Comparison of ENCODE assay signal across 8 cellular contexts in genomic region chr9:35689601-35690446, GRCh38. TPM values are rescaled to one million over a fixed set of nuclear protein-coding genes. Genes with fewer than 3 reads are reported as not detected.
DNase-seq lines count a peak whose midpoint lies in the region; ATAC-seq and TF ChIP-seq lines count a peak whose summit lies in the region.

TSS of gene TPM2 (minus strand) at chr9:35689925. CDS start at chr9:35689817, 108 bp downstream.

- peak within 1 kb of the TSS; percentile 98 for H3K4me3 ChIP-seq in AG04450 (ENCODE audit: low read depth, low read length)
- H3K4me3 ChIP-seq in HFF-Myc (replicated peaks; ENCODE audit: low read depth, low read length), result peak within 1 kb of the TSS; percentile 100
- H3K4me3 ChIP-seq in astrocyte of the cerebellum (ENCODE audit: low read depth, low read length), result peak within 1 kb of the TSS; percentile 85
- H3K4me3 ChIP-seq in iPS-11a (ENCODE audit: low read depth, low read length), result peak within 1 kb of the TSS; percentile 89
- peak within 1 kb of the TSS; percentile 77 to 96 (median 87) for H3K4me3 ChIP-seq in gastrocnemius medialis

- H3K36me3 ChIP-seq in gastrocnemius medialis, result peaks cover 0 to 10% of the 10 kb centered on the region in 2 donors

- peak; percentile 84 for DNase-seq in AG04450 (ENCODE audit: low read depth, low spot score)
- DNase-seq in HFF-Myc (ENCODE audit: extremely low read depth, low read depth), result no peak
- DNase-seq in astrocyte of the cerebellum (ENCODE audit: low read depth), result no peak
- peak; percentile 51 to 78 for DNase-seq in gastrocnemius medialis
- no peak for DNase-seq in T-helper 9 cell
- DNase-seq in hippocampal formation (lab: John Stamatoyannopoulos, UW), result no peak

- in situ Hi-C loops in astrocyte of the cerebellum (cut with HindIII; ENCODE audit: low sequenced_read_pairs) (loop anchor here (5.0 kb wide), 1 partner anchor 37 kb away; no protein-coding TSS in a partner anchor), gastrocnemius medialis (cut with MboI; ENCODE audit: low sequenced_read_pairs in 4 of 4) (loop anchor here in 1 of 4 donors (10.0 kb wide), 1 partner anchor 45 kb away; no protein-coding TSS in a partner anchor)

- intact Hi-C loops in gastrocnemius medialis (cut with DNase I; ENCODE audit: low total_unique reads), result loop anchor here (1.0 to 5.0 kb wide), 5 partner anchors 32 to 698 kb away; partner anchors contain the start of genes CCDC107, CREB3, RMRP and TLN1

- POLR2A ChIA-PET in AG04450 (lab: Yijun Ruan, JAX), result interaction anchor here (0.6 to 9.1 kb wide), 20 partner anchors 10 to 338 kb away, joined by 3 to 101 read pairs (median 6); partner anchors contain the start of genes CA9, CCDC107, CREB3 and GBA2

- H3K27ac ChIP-seq in AG04450 (ENCODE audit: low read depth, low read length), result peak within 1 kb of the TSS; percentile 97
- H3K27ac ChIP-seq in gastrocnemius medialis, result peak within 1 kb of the TSS; percentile 97 to 99 (median 98)

- ATAC-seq in gastrocnemius medialis (peak; percentile 30), GM19455 (IDR thresholded peaks at IDR 0.05; ENCODE audit: unreplicated experiment) (no peak)

- peaks cover 40 to 44% of the 10 kb centered on the region in 2 donors for H3K4me1 ChIP-seq in gastrocnemius medialis

- H3K9me3 ChIP-seq in AG04450 (ENCODE audit: control insufficient read depth, insufficient read depth, low read length) (no peaks in the 10 kb centered on the region; the same call in 1 of the 2 replicates), gastrocnemius medialis (no peaks in the 10 kb centered on the region)

- H3K27me3 ChIP-seq in AG04450 (ENCODE audit: control insufficient read depth, insufficient read depth, low read length) (no peaks in the 10 kb centered on the region), gastrocnemius medialis (no peaks in the 10 kb centered on the region)

- CTCF ChIA-PET in AG04450 (lab: Charles Lee), result interaction anchor here (2.1 to 2.8 kb wide), 2 partner anchors 29 kb away, joined by 7 to 10 read pairs; no protein-coding TSS in a partner anchor

- TF ChIP-seq CTCF in AG04450 (IDR thresholded peaks at IDR 0.05; ENCODE audit: low read depth, low read length) (no peak), HFF-Myc (IDR thresholded peaks at IDR 0.05; ENCODE audit: low read depth, low read length, missing control alignments) (no peak), astrocyte of the cerebellum (IDR thresholded peaks at IDR 0.05; ENCODE audit: low read depth, low read length, missing control alignments) (no peak), gastrocnemius medialis (IDR thresholded peaks at IDR 0.05 in 4 of 5, conservative IDR thresholded peaks at IDR 0.05 in 1 of 5) (no peak)

- peak; percentile 59 to 85 for TF ChIP-seq POLR2A in gastrocnemius medialis (IDR thresholded peaks at IDR 0.05)

RNA-seq across cellular contexts. Expression of gene TPM2, which starts in this region (rescaled TPM):
- 1,535 and 1,633 TPM in 2 replicates for polyA plus RNA-seq in AG04450 (2011; rRNA removed)
- polyA minus RNA-seq in AG04450 (2011; rRNA and poly(A)+ RNA removed), result 470 and 477 TPM in 2 replicates
- total RNA-seq in gastrocnemius medialis, result 1,000 to 10,000 TPM; 6,121 to 7,913 (median 7,020) TPM

Comparison
In these comparisons a context has a peak if more than half of its experiments do, and no peak if none do; other contexts are left out.
1. DNase-seq: peak in AG04450 (single experiment) and gastrocnemius medialis (2 of 2); none in HFF-Myc (single experiment), astrocyte of the cerebellum (single experiment), T-helper 9 cell (single experiment) and hippocampal formation (0 of 2).
2. Peak in every context shown above with its lines, with median percentiles within 50 percentile points of each other: H3K4me3 ChIP-seq.